In genomic region chr7:44486693-44487092, GRCh38 we compare ENCODE assay signal across 12 cellular contexts. TPM values are rescaled to one million over a fixed set of nuclear protein-coding genes. Genes with fewer than 3 reads are reported as not detected.
DNase-seq lines count a peak whose midpoint lies in the region; ATAC-seq and TF ChIP-seq lines count a peak whose summit lies in the region.
"Had no signal": no experiment of that assay in that cellular context is flagged by ENCODE, and none has a peak within 500 bp of the region (broad histone marks: within the 10 kb centered on the region; RNA-seq: fewer than 3 reads in every experiment).

No MANE protein-coding gene starts in this region.

- no peaks in the 10 kb centered on the region for H4K20me1 ChIP-seq in GM23248 (ENCODE audit: insufficient read depth)

- POLR2A ChIA-PET in activated CD8-positive, alpha-beta T cell treated with anti-CD3 and anti-CD28 coated beads for 36 hours (lab: Charles Lee): no interaction called here
- POLR2A ChIA-PET in RWPE1 (lab: Yijun Ruan, JAX; ENCODE audit: low non-redundant PET): no interaction called here

- no peak overlapping the region for H2AFZ ChIP-seq in GM23248

- in situ Hi-C loops in GM23248 (cut with MboI): no loop called here

- H3K36me3 ChIP-seq in GM23248 (ENCODE audit: low read depth): peaks cover 27% of the 10 kb centered on the region

- TF ChIP-seq CTCF in activated CD8-positive, alpha-beta T cell treated with anti-CD3 and anti-CD28 coated beads for 36 hours (IDR thresholded peaks at IDR 0.05): no peak
- TF ChIP-seq CTCF in foreskin fibroblast (IDR thresholded peaks at IDR 0.05; ENCODE audit: low read depth, low read length) (no peak), RWPE1 (conservative IDR thresholded peaks at IDR 0.05; ENCODE audit: low read depth) (no peak)

- H3K4me3 ChIP-seq in GM23248: no peak overlapping the region
- no peak overlapping the region for H3K4me3 ChIP-seq in foreskin fibroblast (ENCODE audit: low read depth in 1 of 2, low read length in 2 of 2)
- H3K4me3 ChIP-seq: MG63 had no signal

- H3K79me2 ChIP-seq in GM23248 (ENCODE audit: insufficient read depth): peaks cover 86% of the 10 kb centered on the region

- H3K27ac ChIP-seq in GM23248: no peak overlapping the region
- H3K27ac ChIP-seq in RWPE1: no peak overlapping the region

- peak; percentile 22 for ATAC-seq in activated CD8-positive, alpha-beta T cell treated with anti-CD3 and anti-CD28 coated beads for 36 hours
- no peak for ATAC-seq in GM18858 (IDR thresholded peaks at IDR 0.05; ENCODE audit: unreplicated experiment)
- ATAC-seq: sciatic nerve; stimulated activated naive B cell treated with anti-CD40 and anti-IgM and Interleukin-4, amounts not matched to agents 10 μg/mL and 1 μg/mL and 100 μg/mL, for 72 hours had no signal

- no peak overlapping the region for H3K4me2 ChIP-seq in GM23248 (ENCODE audit: unreplicated experiment)

- CTCF ChIA-PET in activated CD8-positive, alpha-beta T cell treated with anti-CD3 and anti-CD28 coated beads for 36 hours (lab: Charles Lee): interaction anchor here (1.2 to 1.9 kb wide), 3 partner anchors 9 to 24 kb away, joined by 3 to 7 read pairs (median 5); no protein-coding TSS in a partner anchor
- CTCF ChIA-PET in RWPE1 (lab: Yijun Ruan, JAX): no interaction called here

- intact Hi-C loops in activated CD8-positive, alpha-beta T cell treated with anti-CD3 and anti-CD28 coated beads for 36 hours (cut with micrococcal nuclease): loop anchor here (5.0 kb wide), 1 partner anchor 151 kb away; no protein-coding TSS in a partner anchor

- no peaks in the 10 kb centered on the region for H3K9me3 ChIP-seq in GM23248 (ENCODE audit: low read depth)

- H3K9me3 Mint-ChIP-seq in activated CD8-positive, alpha-beta T cell treated with anti-CD3 and anti-CD28 coated beads for 36 hours: peaks cover 16% of the 10 kb centered on the region

- H3K36me3 Mint-ChIP-seq in activated CD8-positive, alpha-beta T cell treated with anti-CD3 and anti-CD28 coated beads for 36 hours (ENCODE audit: low read depth): peaks cover 54% of the 10 kb centered on the region

- DNase-seq in A172 (ENCODE audit: low spot score) (peak; percentile 47), GM23248 (peak; percentile 67), foreskin fibroblast (peak; percentile 40 to 44), NCI-H2227 (lab: John Stamatoyannopoulos, UW; ENCODE audit: unreplicated experiment) (no peak), RWPE1 (ENCODE audit: low spot score) (no peak), HuH-7.5 (ENCODE audit: low spot score) (no peak)
- DNase-seq in activated CD8-positive, alpha-beta T cell treated with anti-CD3 and anti-CD28 coated beads for 36 hours: peak; percentile 24
- DNase-seq: DMS79 treated with DMSO at 0.1 percent for 48 hours; MG63; stimulated activated naive B cell treated with anti-CD40 and anti-IgM and Interleukin-4, amounts not matched to agents 10 μg/mL and 1 μg/mL and 100 μg/mL, for 72 hours had no signal

- no peaks in the 10 kb centered on the region for H3K9me2 ChIP-seq in GM23248 (ENCODE audit: insufficient read depth)

- H3F3A ChIP-seq in GM23248 (ENCODE audit: insufficient read depth): no peaks in the 10 kb centered on the region

- H3K9ac ChIP-seq in GM23248: no peak overlapping the region

- H3K27me3 ChIP-seq in GM23248 (replicated peaks; ENCODE audit: insufficient read depth): no peaks in the 10 kb centered on the region
- H3K27me3 ChIP-seq: MG63 had no signal

- peaks cover 64% of the 10 kb centered on the region for H3K4me1 Mint-ChIP-seq in activated CD8-positive, alpha-beta T cell treated with anti-CD3 and anti-CD28 coated beads for 36 hours (ENCODE audit: low read depth)

- H3K27ac Mint-ChIP-seq in activated CD8-positive, alpha-beta T cell treated with anti-CD3 and anti-CD28 coated beads for 36 hours: peak overlapping the region; percentile 18
- H3K27ac Mint-ChIP-seq: stimulated activated naive B cell treated with anti-CD40 and anti-IgM and Interleukin-4, amounts not matched to agents 10 μg/mL and 1 μg/mL and 100 μg/mL, for 72 hours had no signal

- no peaks in the 10 kb centered on the region for H3K27me3 Mint-ChIP-seq in activated CD8-positive, alpha-beta T cell treated with anti-CD3 and anti-CD28 coated beads for 36 hours
- H3K27me3 Mint-ChIP-seq: stimulated activated naive B cell treated with anti-CD40 and anti-IgM and Interleukin-4, amounts not matched to agents 10 μg/mL and 1 μg/mL and 100 μg/mL, for 72 hours had no signal

- no peak overlapping the region for H3K4me3 Mint-ChIP-seq in activated CD8-positive, alpha-beta T cell treated with anti-CD3 and anti-CD28 coated beads for 36 hours
- H3K4me3 Mint-ChIP-seq: stimulated activated naive B cell treated with anti-CD40 and anti-IgM and Interleukin-4, amounts not matched to agents 10 μg/mL and 1 μg/mL and 100 μg/mL, for 72 hours had no signal

- peaks cover 22% of the 10 kb centered on the region for H3K4me1 ChIP-seq in GM23248 (ENCODE audit: insufficient read depth)

- WGBS in GM23248 (ENCODE audit: low coverage in 1 of 2, low lambda C conversion rate in 2 of 2, missing lambda C conversion rate in 2 of 2), 2 experiments: 95 to 100% methylated on average over 1 of the region's 1 CpG

RNA-seq across cellular contexts. Expression of gene NUDCD3, which starts 3.8 kb away (rescaled TPM):
- 110 and 129 TPM in 2 replicates for total RNA-seq in A172 (2014; rRNA removed; shearing (Covaris generic))
- 49.2 and 56.7 TPM in 2 replicates for total RNA-seq in GM23248 (2014; rRNA removed; shearing (Covaris generic))
- polyA plus RNA-seq in GM23248 (2016; fragmentation: Nextera tagmentation; extraction: Ambion mirVana): 79.1 and 82.4 TPM in 2 replicates
- total RNA-seq in activated CD8-positive, alpha-beta T cell treated with anti-CD3 and anti-CD28 coated beads for 36 hours: 100 to 1,000 TPM; 102 to 107 TPM

RNA-seq across cellular contexts. Expression of gene NPC1L1, which starts 54.4 kb away (rescaled TPM):
- total RNA-seq in A172 (2014; rRNA removed; shearing (Covaris generic)): not detected in 2 replicates
- not detected in 2 replicates for total RNA-seq in GM23248 (2014; rRNA removed; shearing (Covaris generic))
- not detected in 2 replicates for polyA plus RNA-seq in GM23248 (2016; fragmentation: Nextera tagmentation; extraction: Ambion mirVana)
- under 1 TPM in 1 of 2 experiments, not detected in 1; 0.07 TPM for total RNA-seq in activated CD8-positive, alpha-beta T cell treated with anti-CD3 and anti-CD28 coated beads for 36 hours

Comparison
In these comparisons a context has a peak if more than half of its experiments do, and no peak if none do; other contexts are left out.
1. DNase-seq: peak in A172 (single experiment), GM23248 (single experiment), activated CD8-positive, alpha-beta T cell treated with anti-CD3 and anti-CD28 coated beads for 36 hours (single experiment) and foreskin fibroblast (2 of 2); none in NCI-H2227 (single experiment), RWPE1 (single experiment) and HuH-7.5 (single experiment).